12 cellular contexts compared by ENCODE assay signal in genomic region chr5:1140818-1141189, GRCh38.
"Had no signal": no experiment of that assay in that cellular context is flagged by ENCODE, and none has a peak within 500 bp of the region (broad histone marks: within the 10 kb centered on the region; RNA-seq: fewer than 3 reads in every experiment).

No MANE protein-coding gene starts in this region.

- H3K27me3 ChIP-seq: breast epithelium, colonic mucosa, sigmoid colon, testis, uterus had no signal

- H3K9me3 ChIP-seq: breast epithelium, colonic mucosa, esophagus muscularis mucosa, gastrocnemius medialis, lower lobe of right lung, sigmoid colon, testis, uterus had no signal

- H3K36me3 ChIP-seq: breast epithelium, colonic mucosa, esophagus muscularis mucosa, gastrocnemius medialis, lower lobe of right lung, sigmoid colon, uterus had no signal

- H3K27ac ChIP-seq: colonic mucosa, dorsolateral prefrontal cortex, esophagus muscularis mucosa, gastrocnemius medialis, lower lobe of right lung, sigmoid colon, testis, uterus had no signal

- FAIRE-seq: endothelial cell of umbilical vein, islet of Langerhans had no signal

- H3K4me2 ChIP-seq: smooth muscle cell had no signal

- H3K4me3 ChIP-seq: colonic mucosa, dorsolateral prefrontal cortex, esophagus muscularis mucosa, gastrocnemius medialis, lower lobe of right lung, sigmoid colon, smooth muscle cell, testis, uterus had no signal

- H3K4me1 ChIP-seq: uterus had no signal
